1 cellular context compared by ENCODE assay signal in the genomic region with DNA sequence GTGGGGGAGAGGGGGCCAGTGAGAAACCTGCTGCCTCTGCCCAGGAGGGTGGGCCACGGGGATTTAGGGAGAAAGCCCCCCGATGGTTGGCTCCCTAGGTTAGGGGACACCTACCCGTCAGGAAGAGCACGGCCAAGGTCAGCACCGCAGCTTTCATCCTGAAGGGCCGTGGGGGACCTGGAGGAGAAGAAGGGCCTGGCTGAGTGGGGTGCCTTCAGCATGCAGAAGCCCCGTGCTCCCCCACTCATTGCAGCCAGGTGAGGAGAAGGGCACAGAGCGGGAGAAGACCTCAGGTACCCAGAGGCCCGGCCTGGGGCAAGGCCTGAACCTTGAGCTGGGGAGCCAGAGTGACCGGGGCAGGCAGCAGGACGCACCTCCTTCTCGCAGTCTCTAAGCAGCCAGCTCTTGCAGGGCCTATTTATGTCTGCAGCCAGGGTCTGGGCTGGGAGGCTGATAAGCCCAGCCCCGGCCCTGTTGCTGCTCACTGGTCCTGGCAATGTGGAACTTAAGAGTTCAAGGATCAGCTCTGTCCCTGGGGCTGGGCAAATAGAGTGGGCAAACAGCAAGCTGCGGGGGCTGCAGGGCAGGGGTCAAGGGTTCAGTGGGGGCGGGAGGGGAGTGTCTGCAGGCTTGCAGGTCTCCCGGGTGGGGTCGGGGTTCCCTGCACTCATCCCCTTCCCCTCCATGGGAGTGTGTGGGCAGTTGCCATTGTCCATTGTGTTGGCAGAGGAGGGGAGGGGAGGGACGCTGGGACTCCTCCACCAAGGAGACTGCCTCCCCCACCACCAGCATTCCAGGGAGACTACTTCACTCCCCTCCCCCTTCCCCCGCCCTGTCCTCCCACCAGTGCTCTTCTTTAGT.
TF ChIP-seq lines count a peak whose summit lies in the region.

A gene (minus strand): TSS at position 392 of the 861 bp plus-strand sequence. CDS start 235 bp downstream, at position 157.

TF ChIP-seq in HepG2, 621 proteins besides CTCF, POLR2A, EP300 and RAD21 (continued from another document and continues in another):
- TF ChIP-seq, protein P1, sequence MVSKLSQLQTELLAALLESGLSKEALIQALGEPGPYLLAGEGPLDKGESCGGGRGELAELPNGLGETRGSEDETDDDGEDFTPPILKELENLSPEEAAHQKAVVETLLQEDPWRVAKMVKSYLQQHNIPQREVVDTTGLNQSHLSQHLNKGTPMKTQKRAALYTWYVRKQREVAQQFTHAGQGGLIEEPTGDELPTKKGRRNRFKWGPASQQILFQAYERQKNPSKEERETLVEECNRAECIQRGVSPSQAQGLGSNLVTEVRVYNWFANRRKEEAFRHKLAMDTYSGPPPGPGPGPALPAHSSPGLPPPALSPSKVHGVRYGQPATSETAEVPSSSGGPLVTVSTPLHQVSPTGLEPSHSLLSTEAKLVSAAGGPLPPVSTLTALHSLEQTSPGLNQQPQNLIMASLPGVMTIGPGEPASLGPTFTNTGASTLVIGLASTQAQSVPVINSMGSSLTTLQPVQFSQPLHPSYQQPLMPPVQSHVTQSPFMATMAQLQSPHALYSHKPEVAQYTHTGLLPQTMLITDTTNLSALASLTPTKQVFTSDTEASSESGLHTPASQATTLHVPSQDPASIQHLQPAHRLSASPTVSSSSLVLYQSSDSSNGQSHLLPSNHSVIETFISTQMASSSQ (IDR thresholded peaks at IDR 0.05; ENCODE audit: low read depth), result peak; percentile 61; the same call in 1 of the 2 replicates
- TF ChIP-seq, protein P1 (CRISPR knock-in tag; IDR thresholded peaks at IDR 0.05; ENCODE audit: borderline replicate concordance), result peak; percentile 75; the same call in 1 of the 2 replicates
- no peak for TF ChIP-seq NBN (conservative IDR thresholded peaks at IDR 0.05)
- TF ChIP-seq ZNF772 (CRISPR knock-in tag; IDR thresholded peaks at IDR 0.05), result peak; percentile 72; the same call in 1 of the 2 replicates
- peak; percentile 75; the same call in 1 of the 2 replicates for TF ChIP-seq ZMAT3 (CRISPR knock-in tag; conservative IDR thresholded peaks at IDR 0.05)
- no peak; the same call in 1 of the 2 replicates for TF ChIP-seq JUN (CRISPR knock-in tag; IDR thresholded peaks at IDR 0.05)
- peak; percentile 68; the same call in 1 of the 2 replicates for TF ChIP-seq GLI4 (CRISPR knock-in tag; IDR thresholded peaks at IDR 0.05; ENCODE audit: borderline replicate concordance)
- TF ChIP-seq NCOR1 (IDR thresholded peaks at IDR 0.05; ENCODE audit: borderline replicate concordance, low read length), result peak; percentile 92
- TF ChIP-seq ZNF605 (CRISPR knock-in tag; IDR thresholded peaks at IDR 0.05), result peak; percentile 68; the same call in 1 of the 2 replicates
- TF ChIP-seq, protein P2, sequence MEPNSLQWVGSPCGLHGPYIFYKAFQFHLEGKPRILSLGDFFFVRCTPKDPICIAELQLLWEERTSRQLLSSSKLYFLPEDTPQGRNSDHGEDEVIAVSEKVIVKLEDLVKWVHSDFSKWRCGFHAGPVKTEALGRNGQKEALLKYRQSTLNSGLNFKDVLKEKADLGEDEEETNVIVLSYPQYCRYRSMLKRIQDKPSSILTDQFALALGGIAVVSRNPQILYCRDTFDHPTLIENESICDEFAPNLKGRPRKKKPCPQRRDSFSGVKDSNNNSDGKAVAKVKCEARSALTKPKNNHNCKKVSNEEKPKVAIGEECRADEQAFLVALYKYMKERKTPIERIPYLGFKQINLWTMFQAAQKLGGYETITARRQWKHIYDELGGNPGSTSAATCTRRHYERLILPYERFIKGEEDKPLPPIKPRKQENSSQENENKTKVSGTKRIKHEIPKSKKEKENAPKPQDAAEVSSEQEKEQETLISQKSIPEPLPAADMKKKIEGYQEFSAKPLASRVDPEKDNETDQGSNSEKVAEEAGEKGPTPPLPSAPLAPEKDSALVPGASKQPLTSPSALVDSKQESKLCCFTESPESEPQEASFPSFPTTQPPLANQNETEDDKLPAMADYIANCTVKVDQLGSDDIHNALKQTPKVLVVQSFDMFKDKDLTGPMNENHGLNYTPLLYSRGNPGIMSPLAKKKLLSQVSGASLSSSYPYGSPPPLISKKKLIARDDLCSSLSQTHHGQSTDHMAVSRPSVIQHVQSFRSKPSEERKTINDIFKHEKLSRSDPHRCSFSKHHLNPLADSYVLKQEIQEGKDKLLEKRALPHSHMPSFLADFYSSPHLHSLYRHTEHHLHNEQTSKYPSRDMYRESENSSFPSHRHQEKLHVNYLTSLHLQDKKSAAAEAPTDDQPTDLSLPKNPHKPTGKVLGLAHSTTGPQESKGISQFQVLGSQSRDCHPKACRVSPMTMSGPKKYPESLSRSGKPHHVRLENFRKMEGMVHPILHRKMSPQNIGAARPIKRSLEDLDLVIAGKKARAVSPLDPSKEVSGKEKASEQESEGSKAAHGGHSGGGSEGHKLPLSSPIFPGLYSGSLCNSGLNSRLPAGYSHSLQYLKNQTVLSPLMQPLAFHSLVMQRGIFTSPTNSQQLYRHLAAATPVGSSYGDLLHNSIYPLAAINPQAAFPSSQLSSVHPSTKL (CRISPR knock-in tag; IDR thresholded peaks at IDR 0.05), result peak; percentile 77
- TF ChIP-seq, protein P3, sequence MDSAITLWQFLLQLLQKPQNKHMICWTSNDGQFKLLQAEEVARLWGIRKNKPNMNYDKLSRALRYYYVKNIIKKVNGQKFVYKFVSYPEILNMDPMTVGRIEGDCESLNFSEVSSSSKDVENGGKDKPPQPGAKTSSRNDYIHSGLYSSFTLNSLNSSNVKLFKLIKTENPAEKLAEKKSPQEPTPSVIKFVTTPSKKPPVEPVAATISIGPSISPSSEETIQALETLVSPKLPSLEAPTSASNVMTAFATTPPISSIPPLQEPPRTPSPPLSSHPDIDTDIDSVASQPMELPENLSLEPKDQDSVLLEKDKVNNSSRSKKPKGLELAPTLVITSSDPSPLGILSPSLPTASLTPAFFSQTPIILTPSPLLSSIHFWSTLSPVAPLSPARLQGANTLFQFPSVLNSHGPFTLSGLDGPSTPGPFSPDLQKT (CRISPR knock-in tag; IDR thresholded peaks at IDR 0.05; ENCODE audit: borderline replicate concordance), result no peak
- peak; percentile 56; the same call in 1 of the 2 replicates for TF ChIP-seq CEBPG (CRISPR knock-in tag; IDR thresholded peaks at IDR 0.05)
- TF ChIP-seq CREM (IDR thresholded peaks at IDR 0.05), result peak; percentile 89
- TF ChIP-seq CREM (CRISPR knock-in tag; IDR thresholded peaks at IDR 0.05), result no peak
- no peak for TF ChIP-seq SP1 (IDR thresholded peaks at IDR 0.05)
- TF ChIP-seq SP1 (CRISPR knock-in tag; IDR thresholded peaks at IDR 0.05), result 0 out of 2 replicates have a peak, but pooled peaks have one; percentile 37
- TF ChIP-seq CBX5 (CRISPR knock-in tag; IDR thresholded peaks at IDR 0.05; ENCODE audit: borderline replicate concordance), result peak; percentile 60; the same call in 1 of the 2 replicates
- no peak for TF ChIP-seq ZNF775 (CRISPR knock-in tag; IDR thresholded peaks at IDR 0.05; ENCODE audit: borderline replicate concordance)
- TF ChIP-seq, protein P4, sequence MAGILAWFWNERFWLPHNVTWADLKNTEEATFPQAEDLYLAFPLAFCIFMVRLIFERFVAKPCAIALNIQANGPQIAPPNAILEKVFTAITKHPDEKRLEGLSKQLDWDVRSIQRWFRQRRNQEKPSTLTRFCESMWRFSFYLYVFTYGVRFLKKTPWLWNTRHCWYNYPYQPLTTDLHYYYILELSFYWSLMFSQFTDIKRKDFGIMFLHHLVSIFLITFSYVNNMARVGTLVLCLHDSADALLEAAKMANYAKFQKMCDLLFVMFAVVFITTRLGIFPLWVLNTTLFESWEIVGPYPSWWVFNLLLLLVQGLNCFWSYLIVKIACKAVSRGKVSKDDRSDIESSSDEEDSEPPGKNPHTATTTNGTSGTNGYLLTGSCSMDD (CRISPR knock-in tag; IDR thresholded peaks at IDR 0.05), result no peak
- TF ChIP-seq ZNF746 (CRISPR knock-in tag; IDR thresholded peaks at IDR 0.05), result peak; percentile 97
- TF ChIP-seq, protein P5, sequence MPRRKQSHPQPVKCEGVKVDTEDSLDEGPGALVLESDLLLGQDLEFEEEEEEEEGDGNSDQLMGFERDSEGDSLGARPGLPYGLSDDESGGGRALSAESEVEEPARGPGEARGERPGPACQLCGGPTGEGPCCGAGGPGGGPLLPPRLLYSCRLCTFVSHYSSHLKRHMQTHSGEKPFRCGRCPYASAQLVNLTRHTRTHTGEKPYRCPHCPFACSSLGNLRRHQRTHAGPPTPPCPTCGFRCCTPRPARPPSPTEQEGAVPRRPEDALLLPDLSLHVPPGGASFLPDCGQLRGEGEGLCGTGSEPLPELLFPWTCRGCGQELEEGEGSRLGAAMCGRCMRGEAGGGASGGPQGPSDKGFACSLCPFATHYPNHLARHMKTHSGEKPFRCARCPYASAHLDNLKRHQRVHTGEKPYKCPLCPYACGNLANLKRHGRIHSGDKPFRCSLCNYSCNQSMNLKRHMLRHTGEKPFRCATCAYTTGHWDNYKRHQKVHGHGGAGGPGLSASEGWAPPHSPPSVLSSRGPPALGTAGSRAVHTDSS (CRISPR knock-in tag; conservative IDR thresholded peaks at IDR 0.05), result 0 out of 2 replicates have a peak, but pooled peaks have one; percentile 16
- TF ChIP-seq ZNF160 (CRISPR knock-in tag; IDR thresholded peaks at IDR 0.05), result peak; percentile 96
- TF ChIP-seq ZNF7 (CRISPR knock-in tag; IDR thresholded peaks at IDR 0.05), result peak; percentile 34; the same call in 1 of the 2 replicates
- peak; percentile 85 for TF ChIP-seq MED8 (CRISPR knock-in tag; IDR thresholded peaks at IDR 0.05; ENCODE audit: insufficient replicate concordance)
- TF ChIP-seq, protein P6, sequence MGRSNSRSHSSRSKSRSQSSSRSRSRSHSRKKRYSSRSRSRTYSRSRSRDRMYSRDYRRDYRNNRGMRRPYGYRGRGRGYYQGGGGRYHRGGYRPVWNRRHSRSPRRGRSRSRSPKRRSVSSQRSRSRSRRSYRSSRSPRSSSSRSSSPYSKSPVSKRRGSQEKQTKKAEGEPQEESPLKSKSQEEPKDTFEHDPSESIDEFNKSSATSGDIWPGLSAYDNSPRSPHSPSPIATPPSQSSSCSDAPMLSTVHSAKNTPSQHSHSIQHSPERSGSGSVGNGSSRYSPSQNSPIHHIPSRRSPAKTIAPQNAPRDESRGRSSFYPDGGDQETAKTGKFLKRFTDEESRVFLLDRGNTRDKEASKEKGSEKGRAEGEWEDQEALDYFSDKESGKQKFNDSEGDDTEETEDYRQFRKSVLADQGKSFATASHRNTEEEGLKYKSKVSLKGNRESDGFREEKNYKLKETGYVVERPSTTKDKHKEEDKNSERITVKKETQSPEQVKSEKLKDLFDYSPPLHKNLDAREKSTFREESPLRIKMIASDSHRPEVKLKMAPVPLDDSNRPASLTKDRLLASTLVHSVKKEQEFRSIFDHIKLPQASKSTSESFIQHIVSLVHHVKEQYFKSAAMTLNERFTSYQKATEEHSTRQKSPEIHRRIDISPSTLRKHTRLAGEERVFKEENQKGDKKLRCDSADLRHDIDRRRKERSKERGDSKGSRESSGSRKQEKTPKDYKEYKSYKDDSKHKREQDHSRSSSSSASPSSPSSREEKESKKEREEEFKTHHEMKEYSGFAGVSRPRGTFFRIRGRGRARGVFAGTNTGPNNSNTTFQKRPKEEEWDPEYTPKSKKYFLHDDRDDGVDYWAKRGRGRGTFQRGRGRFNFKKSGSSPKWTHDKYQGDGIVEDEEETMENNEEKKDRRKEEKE (IDR thresholded peaks at IDR 0.05), result no peak
- TF ChIP-seq, protein P7, sequence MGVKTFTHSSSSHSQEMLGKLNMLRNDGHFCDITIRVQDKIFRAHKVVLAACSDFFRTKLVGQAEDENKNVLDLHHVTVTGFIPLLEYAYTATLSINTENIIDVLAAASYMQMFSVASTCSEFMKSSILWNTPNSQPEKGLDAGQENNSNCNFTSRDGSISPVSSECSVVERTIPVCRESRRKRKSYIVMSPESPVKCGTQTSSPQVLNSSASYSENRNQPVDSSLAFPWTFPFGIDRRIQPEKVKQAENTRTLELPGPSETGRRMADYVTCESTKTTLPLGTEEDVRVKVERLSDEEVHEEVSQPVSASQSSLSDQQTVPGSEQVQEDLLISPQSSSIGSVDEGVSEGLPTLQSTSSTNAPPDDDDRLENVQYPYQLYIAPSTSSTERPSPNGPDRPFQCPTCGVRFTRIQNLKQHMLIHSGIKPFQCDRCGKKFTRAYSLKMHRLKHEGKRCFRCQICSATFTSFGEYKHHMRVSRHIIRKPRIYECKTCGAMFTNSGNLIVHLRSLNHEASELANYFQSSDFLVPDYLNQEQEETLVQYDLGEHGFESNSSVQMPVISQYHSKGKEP (CRISPR knock-in tag; IDR thresholded peaks at IDR 0.05), result no peak
- no peak for TF ChIP-seq IKZF1 (IDR thresholded peaks at IDR 0.05)
- TF ChIP-seq PHF20 (CRISPR knock-in tag; IDR thresholded peaks at IDR 0.05), result no peak
- no peak for TF ChIP-seq NAIF1 (CRISPR knock-in tag; IDR thresholded peaks at IDR 0.05; ENCODE audit: borderline replicate concordance)
- TF ChIP-seq ZNF660 (CRISPR knock-in tag; IDR thresholded peaks at IDR 0.05; ENCODE audit: borderline replicate concordance, low read depth), result no peak
- TF ChIP-seq RFX5 (IDR thresholded peaks at IDR 0.05; ENCODE audit: low read depth, low read length), result peak; percentile 47
- TF ChIP-seq, protein P8, sequence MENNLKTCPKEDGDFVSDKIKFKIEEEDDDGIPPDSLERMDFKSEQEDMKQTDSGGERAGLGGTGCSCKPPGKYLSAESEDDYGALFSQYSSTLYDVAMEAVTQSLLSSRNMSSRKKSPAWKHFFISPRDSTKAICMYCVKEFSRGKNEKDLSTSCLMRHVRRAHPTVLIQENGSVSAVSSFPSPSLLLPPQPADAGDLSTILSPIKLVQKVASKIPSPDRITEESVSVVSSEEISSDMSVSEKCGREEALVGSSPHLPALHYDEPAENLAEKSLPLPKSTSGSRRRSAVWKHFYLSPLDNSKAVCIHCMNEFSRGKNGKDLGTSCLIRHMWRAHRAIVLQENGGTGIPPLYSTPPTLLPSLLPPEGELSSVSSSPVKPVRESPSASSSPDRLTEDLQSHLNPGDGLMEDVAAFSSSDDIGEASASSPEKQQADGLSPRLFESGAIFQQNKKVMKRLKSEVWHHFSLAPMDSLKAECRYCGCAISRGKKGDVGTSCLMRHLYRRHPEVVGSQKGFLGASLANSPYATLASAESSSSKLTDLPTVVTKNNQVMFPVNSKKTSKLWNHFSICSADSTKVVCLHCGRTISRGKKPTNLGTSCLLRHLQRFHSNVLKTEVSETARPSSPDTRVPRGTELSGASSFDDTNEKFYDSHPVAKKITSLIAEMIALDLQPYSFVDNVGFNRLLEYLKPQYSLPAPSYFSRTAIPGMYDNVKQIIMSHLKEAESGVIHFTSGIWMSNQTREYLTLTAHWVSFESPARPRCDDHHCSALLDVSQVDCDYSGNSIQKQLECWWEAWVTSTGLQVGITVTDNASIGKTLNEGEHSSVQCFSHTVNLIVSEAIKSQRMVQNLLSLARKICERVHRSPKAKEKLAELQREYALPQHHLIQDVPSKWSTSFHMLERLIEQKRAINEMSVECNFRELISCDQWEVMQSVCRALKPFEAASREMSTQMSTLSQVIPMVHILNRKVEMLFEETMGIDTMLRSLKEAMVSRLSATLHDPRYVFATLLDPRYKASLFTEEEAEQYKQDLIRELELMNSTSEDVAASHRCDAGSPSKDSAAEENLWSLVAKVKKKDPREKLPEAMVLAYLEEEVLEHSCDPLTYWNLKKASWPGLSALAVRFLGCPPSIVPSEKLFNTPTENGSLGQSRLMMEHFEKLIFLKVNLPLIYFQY (CRISPR knock-in tag; IDR thresholded peaks at IDR 0.05; ENCODE audit: borderline replicate concordance), result peak; percentile 46; the same call in 1 of the 2 replicates
